ENCODE assay signal across 9 cellular contexts in genomic region chr13:99217461-99218101, GRCh38. TPM values are rescaled to one million over a fixed set of nuclear protein-coding genes. Genes with fewer than 3 reads are reported as not detected.
DNase-seq lines count a peak whose midpoint lies in the region; ATAC-seq and TF ChIP-seq lines count a peak whose summit lies in the region.
"Had no signal": no experiment of that assay in that cellular context is flagged by ENCODE, and none has a peak within 500 bp of the region (broad histone marks: within the 10 kb centered on the region; RNA-seq: fewer than 3 reads in every experiment).

No MANE protein-coding gene starts in this region.

- peaks cover 25% of the 10 kb centered on the region for H3K36me3 Mint-ChIP-seq in activated CD4-positive, alpha-beta memory T cell treated with anti-CD3 and anti-CD28 coated beads, Interleukin-2, amount 10 ng/mL, durations not matched to agents 7 days and 5 days (ENCODE audit: low read depth)
- no peaks in the 10 kb centered on the region for H3K36me3 Mint-ChIP-seq in endothelial cell (ENCODE audit: low read depth, unreplicated experiment)
- H3K36me3 Mint-ChIP-seq in stimulated activated effector memory CD8-positive, alpha-beta T cell treated with anti-CD3 and anti-CD28 coated beads, Interleukin-12 subunit alpha, Interleukin-12 subunit beta, amount 100 ng/mL, for 72 hours, result peaks cover 36% of the 10 kb centered on the region

- H3K27ac Mint-ChIP-seq in activated CD4-positive, alpha-beta memory T cell treated with anti-CD3 and anti-CD28 coated beads, Interleukin-2, amount 10 ng/mL, durations not matched to agents 7 days and 5 days, result peak overlapping the region; percentile 15
- no peak overlapping the region for H3K27ac Mint-ChIP-seq in endothelial cell (ENCODE audit: unreplicated experiment)
- peak overlapping the region; percentile 92 for H3K27ac Mint-ChIP-seq in stimulated activated effector memory CD8-positive, alpha-beta T cell treated with anti-CD3 and anti-CD28 coated beads, Interleukin-12 subunit alpha, Interleukin-12 subunit beta, amount 100 ng/mL, for 72 hours

- peak; percentile 69 for DNase-seq in activated effector memory CD4-positive, alpha-beta T cell treated with anti-CD3 and anti-CD28 coated beads, Interleukin-2, amount 50 U/mL, for 16 hours
- no peak for DNase-seq in activated effector memory CD4-positive, alpha-beta T cell treated with Interleukin-2 at 50 U/mL for 16 hours
- no peak for DNase-seq in activated CD4-positive, alpha-beta memory T cell treated with anti-CD3 and anti-CD28 coated beads, Interleukin-2, amount 10 ng/mL, durations not matched to agents 7 days and 5 days
- DNase-seq in endothelial cell (ENCODE audit: low spot score), result no peak
- peak in 1 of 2 donors; percentile 68 for DNase-seq in stimulated activated effector memory CD8-positive, alpha-beta T cell treated with anti-CD3 and anti-CD28 coated beads, Interleukin-12 subunit alpha, Interleukin-12 subunit beta, amount 100 ng/mL, for 72 hours (ENCODE audit: low spot score in 2 of 2)
- DNase-seq in DMS53 treated with DMSO at 0.1 percent for 48 hours (lab: John Stamatoyannopoulos, UW; ENCODE audit: unreplicated experiment), result no peak
- no peak for DNase-seq in GM10248 (ENCODE audit: extremely low spot score)
- DNase-seq: NCI-H1694 treated with DMSO at 0.1 percent for 48 hours had no signal

- POLR2A ChIA-PET in activated CD4-positive, alpha-beta memory T cell treated with anti-CD3 and anti-CD28 coated beads, Interleukin-2, amount 10 ng/mL, durations not matched to agents 7 days and 5 days (lab: Charles Lee), result interaction anchor here (0.7 to 3.5 kb wide), 6 partner anchors 12 to 171 kb away, joined by 3 to 28 read pairs (median 3); partner anchors contain the start of genes GPR18 and UBAC2
- POLR2A ChIA-PET in GM10248 (lab: Yijun Ruan, JAX), result no interaction called here

- H3K4me3 Mint-ChIP-seq in activated CD4-positive, alpha-beta memory T cell treated with anti-CD3 and anti-CD28 coated beads, Interleukin-2, amount 10 ng/mL, durations not matched to agents 7 days and 5 days, result peak overlapping the region; percentile 25
- H3K4me3 Mint-ChIP-seq in endothelial cell (ENCODE audit: unreplicated experiment), result peak overlapping the region; percentile 35
- peak overlapping the region; percentile 63 for H3K4me3 Mint-ChIP-seq in stimulated activated effector memory CD8-positive, alpha-beta T cell treated with anti-CD3 and anti-CD28 coated beads, Interleukin-12 subunit alpha, Interleukin-12 subunit beta, amount 100 ng/mL, for 72 hours

- no peak for ATAC-seq in stimulated activated effector memory CD8-positive, alpha-beta T cell treated with anti-CD3 and anti-CD28 coated beads, Interleukin-12 subunit alpha, Interleukin-12 subunit beta, amount 100 ng/mL, for 72 hours
- no peak for ATAC-seq in HG02571 (IDR thresholded peaks at IDR 0.05; ENCODE audit: unreplicated experiment)

- H3K9me3 Mint-ChIP-seq in activated CD4-positive, alpha-beta memory T cell treated with anti-CD3 and anti-CD28 coated beads, Interleukin-2, amount 10 ng/mL, durations not matched to agents 7 days and 5 days, result peaks cover under 1% of the 10 kb centered on the region
- no peaks in the 10 kb centered on the region for H3K9me3 Mint-ChIP-seq in endothelial cell (ENCODE audit: unreplicated experiment)
- no peaks in the 10 kb centered on the region for H3K9me3 Mint-ChIP-seq in stimulated activated effector memory CD8-positive, alpha-beta T cell treated with anti-CD3 and anti-CD28 coated beads, Interleukin-12 subunit alpha, Interleukin-12 subunit beta, amount 100 ng/mL, for 72 hours

- H3K4me1 Mint-ChIP-seq in activated CD4-positive, alpha-beta memory T cell treated with anti-CD3 and anti-CD28 coated beads, Interleukin-2, amount 10 ng/mL, durations not matched to agents 7 days and 5 days, result peaks cover 79% of the 10 kb centered on the region
- no peaks in the 10 kb centered on the region for H3K4me1 Mint-ChIP-seq in endothelial cell (ENCODE audit: unreplicated experiment)
- peaks cover 78% of the 10 kb centered on the region for H3K4me1 Mint-ChIP-seq in stimulated activated effector memory CD8-positive, alpha-beta T cell treated with anti-CD3 and anti-CD28 coated beads, Interleukin-12 subunit alpha, Interleukin-12 subunit beta, amount 100 ng/mL, for 72 hours

- H3K27me3 Mint-ChIP-seq in activated CD4-positive, alpha-beta memory T cell treated with anti-CD3 and anti-CD28 coated beads, Interleukin-2, amount 10 ng/mL, durations not matched to agents 7 days and 5 days, result no peaks in the 10 kb centered on the region
- H3K27me3 Mint-ChIP-seq in endothelial cell (ENCODE audit: unreplicated experiment), result no peaks in the 10 kb centered on the region

- TF ChIP-seq CTCF in endothelial cell (IDR thresholded peaks at IDR 0.05; ENCODE audit: unreplicated experiment) (no peak), GM10248 (IDR thresholded peaks at IDR 0.05; ENCODE audit: control extremely low read depth, extremely low read depth, low read depth, missing control alignments) (no peak)

- CTCF ChIA-PET in activated CD4-positive, alpha-beta memory T cell treated with anti-CD3 and anti-CD28 coated beads, Interleukin-2, amount 10 ng/mL, durations not matched to agents 7 days and 5 days (lab: Charles Lee), result interaction anchor here (0.7 to 3.2 kb wide), 4 partner anchors 14 to 52 kb away, joined by 3 to 15 read pairs (median 6); no protein-coding TSS in a partner anchor
- CTCF ChIA-PET in GM10248 (lab: Yijun Ruan, JAX), result interaction anchor here (1.1 to 1.4 kb wide), 2 partner anchors 12 to 15 kb away, joined by 3 to 6 read pairs; no protein-coding TSS in a partner anchor

RNA-seq across cellular contexts. Expression of gene UBAC2, which starts 16.9 kb away (rescaled TPM):
- total RNA-seq in activated CD4-positive, alpha-beta memory T cell treated with anti-CD3 and anti-CD28 coated beads, Interleukin-2, amount 10 ng/mL, durations not matched to agents 7 days and 5 days, result 10 to 100 TPM; 53.8 to 55.2 TPM
- 58.6 TPM for total RNA-seq in endothelial cell (ENCODE audit: unreplicated experiment)

RNA-seq across cellular contexts. Expression of gene GPR18, which starts 40.6 kb away (rescaled TPM):
- 10 to 100 TPM; 10.3 to 10.4 TPM for total RNA-seq in activated CD4-positive, alpha-beta memory T cell treated with anti-CD3 and anti-CD28 coated beads, Interleukin-2, amount 10 ng/mL, durations not matched to agents 7 days and 5 days
- total RNA-seq in endothelial cell (ENCODE audit: unreplicated experiment), result not detected

Comparison
In these comparisons a context has a peak if more than half of its experiments do, and no peak if none do; other contexts are left out.
1. RNA of gene GPR18, which starts 40.6 kb away (total RNA-seq): 10.3 to 10.4 TPM in activated CD4-positive, alpha-beta memory T cell treated with anti-CD3 and anti-CD28 coated beads, Interleukin-2, amount 10 ng/mL, durations not matched to agents 7 days and 5 days; not detected in endothelial cell (single experiment); every median in the first group is over 10 times any median in the second.
2. Peak in every context shown above with its lines, with median percentiles within 50 percentile points of each other: H3K4me3 Mint-ChIP-seq.